ENCODE assay signal across 1 cellular context in genomic region chr7:32916994-32917393, GRCh38. TPM values are rescaled to one million over a fixed set of nuclear protein-coding genes. Genes with fewer than 3 reads are reported as not detected.
"Had no signal": no experiment of that assay in that cellular context is flagged by ENCODE, and none has a peak within 500 bp of the region (broad histone marks: within the 10 kb centered on the region; RNA-seq: fewer than 3 reads in every experiment).

No MANE protein-coding gene starts in this region.

RNA-seq across cellular contexts. Expression of gene FKBP9, which starts 40.2 kb away (rescaled TPM):
- total RNA-seq: naive thymus-derived CD8-positive, alpha-beta T cell had no signal
